ENCODE assay signal across 8 cellular contexts in the genomic region with DNA sequence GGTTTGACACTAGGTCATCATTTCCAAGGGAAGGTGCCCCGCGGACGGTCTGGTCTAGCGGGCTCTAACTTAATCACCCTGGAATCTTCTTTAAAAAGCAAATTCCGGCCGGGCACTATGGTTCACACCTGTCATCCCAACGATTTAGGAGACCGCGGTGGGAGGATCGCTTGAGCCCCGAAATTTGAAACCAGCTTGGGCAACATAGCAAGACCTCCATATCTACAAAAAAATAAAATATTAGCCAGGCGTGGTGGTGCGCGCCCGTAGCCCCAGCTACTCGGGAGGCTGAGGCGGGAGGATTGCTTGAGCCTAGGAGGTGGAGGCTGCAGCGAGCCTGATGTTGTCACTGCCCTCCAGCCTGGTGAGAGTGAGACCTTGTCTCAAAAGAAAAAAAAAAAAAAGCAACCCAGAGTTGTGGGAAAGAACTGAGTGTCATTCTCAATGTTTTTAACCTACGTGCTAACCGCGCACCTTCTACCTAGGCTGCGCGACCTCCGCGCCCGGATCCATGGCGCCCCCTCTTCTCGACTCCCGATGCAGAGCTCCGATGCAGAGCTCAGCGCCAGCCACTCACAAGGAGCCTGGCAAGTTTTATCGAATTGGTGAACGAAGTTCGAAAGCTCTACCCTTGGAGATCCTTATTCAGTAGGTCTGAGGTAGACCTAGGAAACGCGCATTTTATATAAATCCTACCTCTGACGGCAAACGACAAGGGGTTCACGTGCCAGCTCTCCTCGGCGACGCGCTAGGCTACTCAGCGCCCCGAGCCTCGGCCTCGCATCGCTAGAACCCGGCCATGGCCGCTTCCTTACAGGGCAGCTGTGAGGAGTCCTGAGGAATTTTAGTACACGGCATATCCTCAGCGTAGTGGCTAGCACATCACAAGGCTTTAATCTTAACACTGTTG. TPM values are rescaled to one million over a fixed set of nuclear protein-coding genes. Genes with fewer than 3 reads are reported as not detected.
DNase-seq lines count a peak whose midpoint lies in the region; ATAC-seq and TF ChIP-seq lines count a peak whose summit lies in the region.

No MANE protein-coding gene starts in this region.

- no peaks in the 10 kb centered on the region for H3K9me3 ChIP-seq in CD8-positive, alpha-beta memory T cell (ENCODE audit: low read length)
- no peaks in the 10 kb centered on the region for H3K9me3 ChIP-seq in prostate gland

- H3K36me3 ChIP-seq in CD8-positive, alpha-beta memory T cell (ENCODE audit: insufficient read depth, low read length) = no peaks in the 10 kb centered on the region
- no peaks in the 10 kb centered on the region for H3K36me3 ChIP-seq in prostate gland

- 39% methylated on average over 51 of the region's 52 CpGs for WGBS in prostate gland

- DNase-seq in CD8-positive, alpha-beta memory T cell = peak in 2 of 5 donors; percentile 2 to 23
- peak; percentile 64 for DNase-seq in activated CD8-positive, alpha-beta memory T cell treated with anti-CD3 and anti-CD28 coated beads, Interleukin-2, amount 50 U/mL, for 48 hours
- DNase-seq in head of caudate nucleus (peak in 37 of 42 donors; percentile 11 to 67 (median 44)), prostate gland (ENCODE audit: low spot score) (peak; percentile 17), D341Med (ENCODE audit: low spot score) (no peak), COLO668 (lab: John Stamatoyannopoulos, UW; ENCODE audit: unreplicated experiment) (no peak)

- no peak for TF ChIP-seq CTCF in prostate gland (IDR thresholded peaks at IDR 0.05)

- peaks cover 6% of the 10 kb centered on the region for H3K4me1 ChIP-seq in CD8-positive, alpha-beta memory T cell (ENCODE audit: insufficient read depth, low read length)
- H3K4me1 ChIP-seq in prostate gland (replicated peaks) = peaks cover 6% of the 10 kb centered on the region

- peak overlapping the region; percentile 55 to 95 (median 86) for H3K27ac Mint-ChIP-seq in CD8-positive, alpha-beta memory T cell

- no peaks in the 10 kb centered on the region for H3K27me3 Mint-ChIP-seq in CD8-positive, alpha-beta memory T cell

- ATAC-seq in GM19452 (IDR thresholded peaks at IDR 0.05; ENCODE audit: unreplicated experiment) = peak; percentile 36
- ATAC-seq in HG03457 (IDR thresholded peaks at IDR 0.05; ENCODE audit: unreplicated experiment) = peak; percentile 26

- peak overlapping the region; percentile 92 for H3K4me3 ChIP-seq in CD8-positive, alpha-beta memory T cell (ENCODE audit: low read length)
- peak overlapping the region; percentile 84 to 88 for H3K4me3 ChIP-seq in prostate gland

- H3K27me3 ChIP-seq in CD8-positive, alpha-beta memory T cell (ENCODE audit: insufficient read depth, low read length, poor library complexity, severe bottlenecking) = no peaks in the 10 kb centered on the region
- no peaks in the 10 kb centered on the region for H3K27me3 ChIP-seq in prostate gland (replicated peaks; ENCODE audit: insufficient read depth)

- TF ChIP-seq POLR2A in prostate gland (IDR thresholded peaks at IDR 0.05) = peak; percentile 34

- H3K27ac ChIP-seq in CD8-positive, alpha-beta memory T cell (ENCODE audit: low read depth, low read length) = peak overlapping the region; percentile 79
- peak overlapping the region; percentile 85 to 94 for H3K27ac ChIP-seq in prostate gland

- CTCF ChIA-PET in CD8-positive, alpha-beta memory T cell (lab: Charles Lee) = interaction anchor here (0.8 to 1.7 kb wide), 6 partner anchors 12 to 260 kb away, joined by 3 to 7 read pairs (median 3); no protein-coding TSS in a partner anchor

- POLR2A ChIA-PET in CD8-positive, alpha-beta memory T cell (lab: Charles Lee) = interaction anchor here (0.6 to 2.3 kb wide), 6 partner anchors 71 to 232 kb away, joined by 3 to 19 read pairs (median 3); a partner anchor contains a TSS

- H3K9me3 Mint-ChIP-seq in CD8-positive, alpha-beta memory T cell = peaks cover 0 to under 1% (median 0%) of the 10 kb centered on the region in 5 donors

- intact Hi-C loops in head of caudate nucleus (cut with DNase I) = no loop called here
- intact Hi-C loops in prostate gland (cut with DNase I) = loop anchor here (5.0 to 10.0 kb wide), 3 partner anchors 199 to 581 kb away; a partner anchor contains a TSS

- peak overlapping the region; percentile 82 to 94 (median 91) for H3K4me3 Mint-ChIP-seq in CD8-positive, alpha-beta memory T cell

- peaks cover 0 to 13% (median 8%) of the 10 kb centered on the region in 3 donors for H3K36me3 Mint-ChIP-seq in CD8-positive, alpha-beta memory T cell

- H3K4me1 Mint-ChIP-seq in CD8-positive, alpha-beta memory T cell = peaks cover 19 to 34% (median 31%) of the 10 kb centered on the region in 3 donors

RNA-seq across cellular contexts. Expression of a gene that starts 0.9 kb away (rescaled TPM):
- 10 to 100 TPM; 13.1 to 14.2 TPM for total RNA-seq in CD8-positive, alpha-beta memory T cell
- polyA plus RNA-seq in CD8-positive, alpha-beta memory T cell = 4.9 TPM
- 10 to 100 TPM; 32.2 to 46.0 TPM for total RNA-seq in prostate gland

Comparison
In these comparisons a context has a peak if more than half of its experiments do, and no peak if none do; other contexts are left out.
1. DNase-seq: peak in activated CD8-positive, alpha-beta memory T cell treated with anti-CD3 and anti-CD28 coated beads, Interleukin-2, amount 50 U/mL, for 48 hours (single experiment), head of caudate nucleus (37 of 42) and prostate gland (single experiment); none in D341Med (single experiment) and COLO668 (single experiment).